5 cellular contexts compared by ENCODE assay signal in the genomic region with DNA sequence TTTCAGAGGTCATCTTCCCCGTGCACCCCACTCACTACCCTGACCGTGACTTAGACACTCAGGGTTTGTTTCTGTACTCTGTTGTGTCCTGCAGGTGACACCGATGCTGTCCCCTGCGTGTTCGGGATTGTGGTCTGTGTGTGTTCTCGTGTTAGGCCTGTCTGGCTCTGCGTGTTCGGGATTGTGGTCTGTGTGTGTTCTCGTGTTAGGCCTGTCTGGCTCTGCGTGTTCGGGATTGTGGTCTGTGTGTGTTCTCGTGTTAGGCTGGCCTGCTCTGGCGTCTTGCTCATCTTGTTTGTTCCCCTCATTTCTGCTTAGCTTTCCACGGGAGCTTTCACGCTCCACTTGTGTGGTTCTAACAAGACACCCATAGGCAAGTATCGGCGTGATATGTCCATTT. TPM values are rescaled to one million over a fixed set of nuclear protein-coding genes. Genes with fewer than 3 reads are reported as not detected.
"Had no signal": no experiment of that assay in that cellular context is flagged by ENCODE, and none has a peak within 500 bp of the region (broad histone marks: within the 10 kb centered on the region; RNA-seq: fewer than 3 reads in every experiment).

No MANE protein-coding gene starts in this region.

RNA-seq across cellular contexts. Expression of a gene that starts 30.6 kb away (rescaled TPM):
- total RNA-seq: activated CD4-positive, alpha-beta memory T cell treated with anti-CD3 and anti-CD28 coated beads, Interleukin-2, amount 10 ng/mL, durations not matched to agents 7 days and 5 days; activated CD8-positive, alpha-beta memory T cell treated with anti-CD3 and anti-CD28 coated beads, Interleukin-2, amount 10 ng/mL, durations not matched to agents 7 days and 5 days; activated naive CD8-positive, alpha-beta T cell treated with anti-CD3 and anti-CD28 coated beads, Interleukin-2, amount 10 ng/mL, durations not matched to agents 7 days and 5 days; OCI-LY7 had no signal

RNA-seq across cellular contexts. Expression of a gene that starts 51.9 kb away (rescaled TPM):
- total RNA-seq: activated CD4-positive, alpha-beta memory T cell treated with anti-CD3 and anti-CD28 coated beads, Interleukin-2, amount 10 ng/mL, durations not matched to agents 7 days and 5 days; activated CD8-positive, alpha-beta memory T cell treated with anti-CD3 and anti-CD28 coated beads, Interleukin-2, amount 10 ng/mL, durations not matched to agents 7 days and 5 days; activated naive CD8-positive, alpha-beta T cell treated with anti-CD3 and anti-CD28 coated beads, Interleukin-2, amount 10 ng/mL, durations not matched to agents 7 days and 5 days had no signal
- polyA plus RNA-seq: SK-N-SH had no signal
